9 cellular contexts compared by ENCODE assay signal in the genomic region with DNA sequence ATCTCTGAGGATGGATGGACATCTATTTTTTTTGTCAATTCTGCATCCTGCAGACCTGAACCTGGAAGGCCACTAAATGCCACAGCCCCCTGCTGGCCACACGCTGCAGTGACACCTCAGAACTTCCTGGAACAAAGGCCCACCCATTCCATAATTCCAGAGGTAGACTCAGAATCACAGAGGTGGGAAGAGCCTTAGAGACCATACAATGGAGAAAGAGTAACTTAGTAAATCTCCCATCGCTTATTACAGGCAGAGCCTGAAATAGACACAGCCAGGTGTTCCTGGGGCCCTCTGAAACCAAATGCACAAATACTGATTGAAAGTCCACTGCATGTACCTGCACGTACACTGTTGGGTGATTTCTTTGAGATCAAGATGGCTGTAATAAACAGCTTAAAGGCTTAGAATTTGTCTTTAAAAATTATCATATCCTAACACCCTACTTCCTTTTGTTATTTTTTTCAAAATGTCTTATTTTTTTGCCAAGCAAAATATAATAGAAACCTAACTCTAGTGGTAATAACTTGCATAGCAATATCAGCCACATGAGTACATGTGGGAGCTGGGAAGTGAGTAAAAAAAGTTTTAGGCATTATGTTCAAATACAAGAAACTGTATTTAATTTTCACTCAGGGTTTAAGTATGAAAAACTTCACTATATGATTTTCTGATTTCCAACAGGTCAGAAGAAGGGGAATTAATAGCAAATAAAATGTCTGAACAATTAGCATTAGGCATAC.
A peak's percentile ranks its signal among the peaks of the same experiment; 100 is the strongest.
DNase-seq lines count a peak whose midpoint lies in the region; ATAC-seq, FAIRE-seq and TF ChIP-seq lines count a peak whose summit lies in the region.
"Had no signal": no experiment of that assay in that cellular context is flagged by ENCODE, and none has a peak within 500 bp of the region (broad histone marks: within the 10 kb centered on the region; RNA-seq: fewer than 3 reads in every experiment).

No MANE protein-coding gene starts in this region.

- H3K4me1 Mint-ChIP-seq in activated CD4-positive, alpha-beta T cell treated with anti-CD3 and anti-CD28 coated beads, Interleukin-2, amount 10 ng/mL, durations not matched to agents 24 days and 14 days = peaks cover 5% of the 10 kb centered on the region
- H3K4me1 Mint-ChIP-seq in endothelial cell (ENCODE audit: unreplicated experiment) (no peaks in the 10 kb centered on the region), natural killer cell (no peaks in the 10 kb centered on the region)

- H3K36me3 Mint-ChIP-seq in activated CD4-positive, alpha-beta T cell treated with anti-CD3 and anti-CD28 coated beads, Interleukin-2, amount 10 ng/mL, durations not matched to agents 24 days and 14 days (ENCODE audit: low read depth) = no peaks in the 10 kb centered on the region
- peaks cover 4% of the 10 kb centered on the region for H3K36me3 Mint-ChIP-seq in endothelial cell (ENCODE audit: low read depth, unreplicated experiment)
- no peaks in the 10 kb centered on the region for H3K36me3 Mint-ChIP-seq in natural killer cell

- peak; percentile 66 to 71 for TF ChIP-seq RAD21 in A549 (conservative IDR thresholded peaks at IDR 0.05 in 1 of 2, IDR thresholded peaks at IDR 0.05 in 1 of 2)

- H3K4me2 ChIP-seq in A549 = no peak overlapping the region

- TF ChIP-seq EP300 in A549 (IDR thresholded peaks at IDR 0.05) = no peak

- intact Hi-C loops in activated CD4-positive, alpha-beta T cell treated with anti-CD3 and anti-CD28 coated beads, Interleukin-2, amount 10 ng/mL, durations not matched to agents 24 days and 14 days (cut with micrococcal nuclease) = loop anchor here (5.0 kb wide), 1 partner anchor 347 kb away; no protein-coding TSS in a partner anchor
- intact Hi-C loops in natural killer cell (cut with micrococcal nuclease) = loop anchor here (1.0 kb wide), 1 partner anchor 347 kb away; no protein-coding TSS in a partner anchor

- no peak overlapping the region for H3K4me3 ChIP-seq in A549

- FAIRE-seq in A549 (lab: Jason Lieb, UNC) = no peak
- FAIRE-seq: islet of Langerhans had no signal

- H3K27ac Mint-ChIP-seq in activated CD4-positive, alpha-beta T cell treated with anti-CD3 and anti-CD28 coated beads, Interleukin-2, amount 10 ng/mL, durations not matched to agents 24 days and 14 days = no peak overlapping the region
- H3K27ac Mint-ChIP-seq in endothelial cell (ENCODE audit: unreplicated experiment) (no peak overlapping the region), natural killer cell (no peak overlapping the region)

- H3K9me3 ChIP-seq in A549 = no peaks in the 10 kb centered on the region

- H3K4me1 ChIP-seq in A549 = peaks cover 17% of the 10 kb centered on the region; the same call in 2 of the 3 replicates

- ATAC-seq in A549 = peak; percentile 86 to 95
- peak; percentile 71 for ATAC-seq in HG02588 (IDR thresholded peaks at IDR 0.05; ENCODE audit: unreplicated experiment)
- peak; percentile 58 to 82 (median 70) for ATAC-seq in natural killer cell

- H3K27me3 Mint-ChIP-seq in activated CD4-positive, alpha-beta T cell treated with anti-CD3 and anti-CD28 coated beads, Interleukin-2, amount 10 ng/mL, durations not matched to agents 24 days and 14 days = no peaks in the 10 kb centered on the region
- no peaks in the 10 kb centered on the region for H3K27me3 Mint-ChIP-seq in endothelial cell (ENCODE audit: unreplicated experiment)
- no peaks in the 10 kb centered on the region for H3K27me3 Mint-ChIP-seq in natural killer cell (ENCODE audit: low read depth in 2 of 2)

- peaks cover 8% of the 10 kb centered on the region for H3K9me3 Mint-ChIP-seq in activated CD4-positive, alpha-beta T cell treated with anti-CD3 and anti-CD28 coated beads, Interleukin-2, amount 10 ng/mL, durations not matched to agents 24 days and 14 days
- H3K9me3 Mint-ChIP-seq in endothelial cell (ENCODE audit: unreplicated experiment) = no peaks in the 10 kb centered on the region
- H3K9me3 Mint-ChIP-seq in natural killer cell = no peaks in the 10 kb centered on the region

- POLR2A ChIA-PET in A549 (lab: Yijun Ruan, JAX) = interaction anchor here (1.0 kb wide), 1 partner anchor 27 kb away, joined by 4 read pairs; no protein-coding TSS in a partner anchor

- peak; percentile 62 for TF ChIP-seq CTCF in A549 (IDR thresholded peaks at IDR 0.05)
- peak; percentile 87 for TF ChIP-seq CTCF in GM12873 (IDR thresholded peaks at IDR 0.05; ENCODE audit: insufficient read depth, low read depth, low read length, missing control alignments)
- peak; percentile 92 for TF ChIP-seq CTCF in endothelial cell (IDR thresholded peaks at IDR 0.05; ENCODE audit: unreplicated experiment)
- TF ChIP-seq CTCF in natural killer cell (IDR thresholded peaks at IDR 0.05) = peak; percentile 91

- CTCF ChIA-PET in A549 (lab: Yijun Ruan, JAX) = interaction anchor here (0.6 to 3.6 kb wide), 12 partner anchors 9 to 225 kb away, joined by 3 to 15 read pairs (median 4); no protein-coding TSS in a partner anchor

- DNase-seq in A549 (ENCODE audit: low read depth in 1 of 2, low spot score in 1 of 2) = peak; percentile 77 to 83
- DNase-seq in NCI-H1048 (lab: John Stamatoyannopoulos, UW) = peak; percentile 22
- DNase-seq in activated CD4-positive, alpha-beta T cell treated with anti-CD3 and anti-CD28 coated beads, Interleukin-2, amount 10 ng/mL, durations not matched to agents 24 days and 14 days = peak; percentile 79
- peak; percentile 68 for DNase-seq in endothelial cell (ENCODE audit: low spot score)
- peak; percentile 37 for DNase-seq in natural killer cell
- DNase-seq in ureter (ENCODE audit: low spot score) = no peak

- H3K27ac ChIP-seq in A549 = peak overlapping the region in 1 of 2 experiments; percentile 53; a peak in 3 of 6 replicates

- no peak overlapping the region for H3K4me3 Mint-ChIP-seq in activated CD4-positive, alpha-beta T cell treated with anti-CD3 and anti-CD28 coated beads, Interleukin-2, amount 10 ng/mL, durations not matched to agents 24 days and 14 days
- H3K4me3 Mint-ChIP-seq in endothelial cell (ENCODE audit: unreplicated experiment) (no peak overlapping the region), natural killer cell (no peak overlapping the region)

- no peak for TF ChIP-seq POLR2A in A549 (IDR thresholded peaks at IDR 0.05; ENCODE audit: low read length)

- 45% methylated on average over 3 of the region's 3 CpGs for WGBS in A549 (ENCODE audit: missing lambda C conversion rate)

TF ChIP-seq in A549, 52 proteins besides CTCF, POLR2A, EP300 and RAD21:
- TF ChIP-seq, protein P1, sequence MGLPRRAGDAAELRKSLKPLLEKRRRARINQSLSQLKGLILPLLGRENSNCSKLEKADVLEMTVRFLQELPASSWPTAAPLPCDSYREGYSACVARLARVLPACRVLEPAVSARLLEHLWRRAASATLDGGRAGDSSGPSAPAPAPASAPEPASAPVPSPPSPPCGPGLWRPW (IDR thresholded peaks at IDR 0.05) = no peak
- TF ChIP-seq EHF (CRISPR knock-in tag; IDR thresholded peaks at IDR 0.05) = no peak
- TF ChIP-seq CBX2 (IDR thresholded peaks at IDR 0.05; ENCODE audit: borderline replicate concordance, low read depth) = no peak
- peak; percentile 75 for TF ChIP-seq SMC3 (IDR thresholded peaks at IDR 0.05)
